In the genomic region with DNA sequence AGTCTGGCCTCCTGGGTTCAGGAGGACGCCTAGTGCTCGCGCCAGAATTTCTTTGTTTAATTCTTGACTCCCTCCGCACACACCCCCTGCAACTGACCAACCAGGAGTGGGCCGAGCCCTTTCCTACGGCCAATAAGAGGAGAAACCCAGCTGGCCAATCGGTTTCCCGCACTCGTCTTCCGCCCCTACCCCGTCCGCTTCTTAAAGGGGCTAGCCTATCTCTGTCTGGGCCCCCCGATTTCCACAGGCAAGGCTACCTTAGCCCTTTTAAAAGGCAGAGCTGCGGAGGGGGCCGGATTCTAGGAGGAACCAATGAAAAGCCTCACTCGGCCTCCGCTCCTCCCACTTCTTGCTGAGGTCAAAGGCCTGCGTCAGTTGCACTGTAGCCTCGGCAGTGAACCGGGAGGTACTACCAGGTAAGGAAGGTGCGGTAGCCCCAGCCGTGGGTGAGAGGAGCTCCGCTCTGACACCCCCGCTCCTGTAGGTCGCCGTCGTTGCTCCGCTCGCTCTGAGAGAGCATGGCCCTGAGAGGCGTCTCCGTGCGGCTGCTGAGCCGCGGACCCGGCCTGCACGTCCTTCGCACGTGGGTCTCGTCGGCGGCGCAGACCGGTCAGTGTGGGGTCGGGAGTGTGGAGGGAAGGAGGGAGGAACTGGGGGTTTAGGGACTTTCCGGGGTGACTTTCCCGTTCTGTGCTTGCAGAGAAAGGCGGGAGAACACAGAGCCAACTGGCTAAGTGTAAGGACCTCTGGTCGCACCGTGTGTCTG, we compare ENCODE assay signal across 8 cellular contexts. TPM values are rescaled to one million over a fixed set of nuclear protein-coding genes. Genes with fewer than 3 reads are reported as not detected.
DNase-seq lines count a peak whose midpoint lies in the region; ATAC-seq and TF ChIP-seq lines count a peak whose summit lies in the region.

A gene (plus strand): TSS at position 374 of the 766 bp plus-strand sequence. CDS start 145 bp downstream, at position 519.

- peak; percentile 96 for DNase-seq in DMS114 treated with DMSO at 0.1 percent for 48 hours (lab: John Stamatoyannopoulos, UW; ENCODE audit: unreplicated experiment)
- peak; percentile 99 for DNase-seq in Jurkat, Clone E6-1 (ENCODE audit: low read depth, low spot score)
- peak; percentile 96 to 99 for DNase-seq in PC-9
- peak; percentile 93 for DNase-seq in activated T-cell treated with anti-CD3 and anti-CD28 coated beads, Interleukin-2, amount 50 U/mL, for 1 hour
- peak; percentile 98 for DNase-seq in epithelial cell of prostate (ENCODE audit: low read depth, low spot score)
- DNase-seq in mucosa of descending colon, result peak; percentile 95 to 98 (median 97)
- peak; percentile 94 for DNase-seq in stimulated activated CD8-positive, alpha-beta memory T cell treated with anti-CD3 and anti-CD28 coated beads, Interleukin-4, amount 100 ng/mL, for 24 hours (ENCODE audit: low read depth)

- no peaks in the 10 kb centered on the region for H3K9me2 ChIP-seq in PC-9 (ENCODE audit: insufficient read depth)

- H3K9me3 ChIP-seq in PC-9 (ENCODE audit: insufficient read depth, low read depth) (no peaks in the 10 kb centered on the region), mucosa of descending colon (no peaks in the 10 kb centered on the region)

- H2AFZ ChIP-seq in PC-9, result peak within 1 kb of the TSS; percentile 81

- TF ChIP-seq CTCF in PC-9 (conservative IDR thresholded peaks at IDR 0.05) (no peak), mucosa of descending colon (IDR thresholded peaks at IDR 0.05) (no peak)

- no peaks in the 10 kb centered on the region for H3F3A ChIP-seq in PC-9 (ENCODE audit: insufficient read depth, low read depth)

- no TSS peak for BruUV-seq in PC-9 (replicated peaks; lab: Mats Ljungman, UMichigan)

- H3K4me3 ChIP-seq in Jurkat, Clone E6-1 (ENCODE audit: low read length), result peak within 1 kb of the TSS; percentile 97
- peak within 1 kb of the TSS; percentile 85 for H3K4me3 ChIP-seq in PC-9
- H3K4me3 ChIP-seq in mucosa of descending colon, result peak within 1 kb of the TSS; percentile 54

- no peaks in the 10 kb centered on the region for H4K20me1 ChIP-seq in PC-9 (ENCODE audit: insufficient read depth)

- ATAC-seq in GM21529 (IDR thresholded peaks at IDR 0.05; ENCODE audit: unreplicated experiment) (peak; percentile 94), mucosa of descending colon (peak; percentile 98)

- H3K36me3 ChIP-seq in PC-9 (ENCODE audit: low read depth), result no peaks in the 10 kb centered on the region
- no peaks in the 10 kb centered on the region for H3K36me3 ChIP-seq in mucosa of descending colon (ENCODE audit: low read depth)

- H3K4me2 ChIP-seq in PC-9, result peak within 1 kb of the TSS; percentile 97

- POLR2A ChIA-PET in PC-9 (lab: Charles Lee; ENCODE audit: unreplicated experiment), result interaction anchor here (0.6 to 1.0 kb wide), 13 partner anchors 9 to 966 kb away, joined by 3 to 15 read pairs (median 5); a partner anchor contains a TSS

- CTCF ChIA-PET in PC-9 (lab: Charles Lee), result interaction anchor here (0.7 to 1.1 kb wide), 3 partner anchors 43 to 125 kb away, joined by 3 to 5 read pairs (median 4); no protein-coding TSS in a partner anchor

- no peak within 1 kb of the TSS for H3K27ac ChIP-seq in PC-9
- H3K27ac ChIP-seq in epithelial cell of prostate, result no peak within 1 kb of the TSS

- intact Hi-C loops in PC-9 (cut with micrococcal nuclease; ENCODE audit: unreplicated experiment), result loop anchor here (2.0 kb wide), 2 partner anchors 28 to 48 kb away; a partner anchor contains a TSS
- intact Hi-C loops in mucosa of descending colon (cut with DNase I, micrococcal nuclease), result no loop called here

- peaks cover 8% of the 10 kb centered on the region for H3K4me1 ChIP-seq in PC-9 (replicated peaks; ENCODE audit: insufficient read depth)
- peaks cover 14% of the 10 kb centered on the region for H3K4me1 ChIP-seq in mucosa of descending colon (ENCODE audit: low read depth)

- peaks cover 18% of the 10 kb centered on the region for H3K79me2 ChIP-seq in PC-9 (ENCODE audit: low read depth)

- no peaks in the 10 kb centered on the region for H3K27me3 ChIP-seq in PC-9 (ENCODE audit: insufficient read depth, low read depth)

RNA-seq across cellular contexts. Expression of the gene that starts here (rescaled TPM):
- 64.1 TPM for polyA plus RNA-seq in Jurkat, Clone E6-1 (2012; ENCODE audit: insufficient read depth, insufficient read length)
- total RNA-seq in PC-9 (2021) (23.2 and 27.8 TPM in 2 replicates), mucosa of descending colon (10 to 100 TPM; 24.2 to 27.2 (median 24.7) TPM)
